In genomic region chr14:65281991-65282908, GRCh38 we compare ENCODE assay signal across 8 cellular contexts.
DNase-seq lines count a peak whose midpoint lies in the region; ATAC-seq, FAIRE-seq and TF ChIP-seq lines count a peak whose summit lies in the region.

No MANE protein-coding gene starts in this region.

- no peak overlapping the region for H3K27ac ChIP-seq in kidney (ENCODE audit: low read depth in 2 of 2, low read length in 2 of 2)

- peak overlapping the region; percentile 70 to 92 for H3K27ac Mint-ChIP-seq in effector memory CD8-positive, alpha-beta T cell
- H3K27ac Mint-ChIP-seq in naive B cell = peak overlapping the region; percentile 82 to 96 (median 90)

- ATAC-seq in effector memory CD8-positive, alpha-beta T cell (replicated peaks) = peak; percentile 45
- ATAC-seq in naive B cell (ENCODE audit: low read depth in 2 of 2) = peak; percentile 29 to 43
- ATAC-seq in HG03342 (IDR thresholded peaks at IDR 0.05; ENCODE audit: unreplicated experiment) = no peak
- no peak for ATAC-seq in HG03457 (IDR thresholded peaks at IDR 0.05; ENCODE audit: unreplicated experiment)

- DNase-seq in GM12865 (ENCODE audit: low read depth) = peak; percentile 58
- DNase-seq in OCI-M1 (lab: John Stamatoyannopoulos, UW) = peak; percentile 53
- no peak for DNase-seq in effector memory CD8-positive, alpha-beta T cell
- DNase-seq in naive B cell = peak; percentile 20
- no peak for DNase-seq in kidney
- no peak for DNase-seq in NCI-H1436 (lab: John Stamatoyannopoulos, UW)

- FAIRE-seq in kidney (lab: Jason Lieb, UNC) = no peak

- no peak overlapping the region for H3K9ac ChIP-seq in kidney (ENCODE audit: low read length in 2 of 2)

- H3K4me1 Mint-ChIP-seq in effector memory CD8-positive, alpha-beta T cell (ENCODE audit: low read depth in 2 of 2) = peaks cover 20 to 21% of the 10 kb centered on the region in 2 donors
- H3K4me1 Mint-ChIP-seq in naive B cell = peaks cover 37 to 49% (median 43%) of the 10 kb centered on the region in 3 donors

- H3K27me3 Mint-ChIP-seq in effector memory CD8-positive, alpha-beta T cell = no peaks in the 10 kb centered on the region
- H3K27me3 Mint-ChIP-seq in naive B cell = no peaks in the 10 kb centered on the region

- H3K4me1 ChIP-seq in kidney (ENCODE audit: control insufficient read depth in 1 of 2, insufficient read depth in 1 of 2, low read depth in 1 of 2, low read length in 2 of 2) = no peaks in the 10 kb centered on the region

- intact Hi-C loops in kidney (cut with DNase I) = no loop called here

- no peak for TF ChIP-seq CTCF in GM12865 (IDR thresholded peaks at IDR 0.05; ENCODE audit: insufficient read depth, low read depth, low read length, missing control alignments)
- TF ChIP-seq CTCF in kidney (IDR thresholded peaks at IDR 0.05; ENCODE audit: borderline replicate concordance, extremely low read depth, insufficient read depth) = no peak

- no peaks in the 10 kb centered on the region for H3K9me3 Mint-ChIP-seq in effector memory CD8-positive, alpha-beta T cell
- H3K9me3 Mint-ChIP-seq in naive B cell = no peaks in the 10 kb centered on the region

- H3K36me3 ChIP-seq in kidney (ENCODE audit: control insufficient read depth in 1 of 2, insufficient read depth in 2 of 2, low read length in 2 of 2) = no peaks in the 10 kb centered on the region

- H3K9me3 ChIP-seq in kidney (ENCODE audit: control insufficient read depth in 1 of 2, low read length in 2 of 2) = no peaks in the 10 kb centered on the region

- peak overlapping the region; percentile 71 to 75 for H3K4me3 Mint-ChIP-seq in effector memory CD8-positive, alpha-beta T cell
- H3K4me3 Mint-ChIP-seq in naive B cell = peak overlapping the region; percentile 55 to 88 (median 82)

- no peaks in the 10 kb centered on the region for H3K36me3 Mint-ChIP-seq in effector memory CD8-positive, alpha-beta T cell (ENCODE audit: insufficient read depth)
- H3K36me3 Mint-ChIP-seq in naive B cell = no peaks in the 10 kb centered on the region

- H3K4me3 ChIP-seq in GM12865 (ENCODE audit: low read depth, low read length) (peak overlapping the region; percentile 45), kidney (ENCODE audit: low read length in 2 of 2) (peak overlapping the region in 1 of 2 donors; percentile 39)

Comparison
In these comparisons a context has a peak if more than half of its experiments do, and no peak if none do; other contexts are left out.
1. DNase-seq: peak in GM12865 (single experiment), OCI-M1 (single experiment) and naive B cell (single experiment); none in effector memory CD8-positive, alpha-beta T cell (0 of 3), kidney (single experiment) and NCI-H1436 (single experiment).
2. ATAC-seq: peak in effector memory CD8-positive, alpha-beta T cell (single experiment) and naive B cell (2 of 2); none in HG03342 (single experiment) and HG03457 (single experiment).